In the genomic region with DNA sequence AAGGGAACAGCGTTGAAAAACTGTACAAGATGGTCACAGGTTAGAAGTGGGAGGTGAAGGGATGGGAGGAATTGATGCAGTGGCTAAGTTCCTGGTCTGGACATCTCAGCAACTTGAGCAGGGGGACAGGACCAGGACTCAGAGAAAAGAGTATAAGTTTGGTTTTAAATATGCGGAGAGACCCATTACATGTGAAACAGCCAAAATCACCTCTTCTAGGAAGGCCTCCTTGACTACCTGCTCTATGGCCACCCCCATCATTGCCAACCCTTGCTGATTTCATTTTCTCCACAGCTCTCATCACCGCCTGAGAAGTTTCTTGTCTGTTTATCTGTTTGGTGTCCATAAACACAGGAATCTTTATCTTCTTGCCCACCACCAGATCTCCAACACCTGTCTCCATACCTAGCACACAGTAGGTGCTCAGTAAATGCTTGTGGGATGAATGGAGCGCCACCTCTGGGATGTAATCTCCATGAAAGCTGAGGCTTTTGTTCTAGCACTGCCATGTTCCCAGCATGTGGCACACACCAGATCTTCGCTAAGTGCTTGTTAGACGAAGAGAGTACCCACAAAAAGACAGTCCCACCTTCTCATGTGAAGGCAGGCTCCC, we compare ENCODE assay signal across 1 cellular context.
TF ChIP-seq lines count a peak whose summit lies in the region.

No MANE protein-coding gene starts in this region.

TF ChIP-seq in HepG2, 621 proteins besides CTCF, POLR2A, EP300 and RAD21:
- TF ChIP-seq JARID2 (CRISPR knock-in tag; IDR thresholded peaks at IDR 0.05; ENCODE audit: insufficient replicate concordance) (no peak), ZKSCAN1 (IDR thresholded peaks at IDR 0.05; ENCODE audit: low read length) (peak; percentile 42; the same call in 1 of the 2 replicates)
